10 cellular contexts compared by ENCODE assay signal in the genomic region with DNA sequence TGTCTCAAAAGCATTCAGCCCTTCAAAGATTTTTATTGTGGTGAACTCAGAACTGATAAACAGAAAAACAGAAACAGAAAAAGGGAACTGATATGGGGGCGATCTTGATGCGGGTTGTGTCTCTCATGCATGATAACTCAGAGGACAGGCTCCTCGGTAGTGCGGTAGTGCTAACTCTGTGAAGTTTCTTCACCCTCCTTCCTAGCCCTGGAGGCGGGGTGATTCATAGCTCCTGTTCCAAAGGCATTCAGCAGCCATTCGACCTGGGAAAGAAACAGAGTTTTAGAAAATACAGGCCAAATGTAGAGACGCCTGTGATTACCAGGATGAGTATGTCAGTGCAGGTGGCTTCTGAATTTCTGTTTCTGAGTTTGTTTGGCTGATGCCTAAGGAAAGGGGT. TPM values are rescaled to one million over a fixed set of nuclear protein-coding genes. Genes with fewer than 3 reads are reported as not detected.
A peak's percentile ranks its signal among the peaks of the same experiment; 100 is the strongest.
DNase-seq lines count a peak whose midpoint lies in the region; ATAC-seq and TF ChIP-seq lines count a peak whose summit lies in the region.
"Had no signal": no experiment of that assay in that cellular context is flagged by ENCODE, and none has a peak within 500 bp of the region (broad histone marks: within the 10 kb centered on the region; RNA-seq: fewer than 3 reads in every experiment).

No MANE protein-coding gene starts in this region.

- no peak for TF ChIP-seq EP300 in ovary (IDR thresholded peaks at IDR 0.05)

- H3K4me1 ChIP-seq in breast epithelium, result peaks cover 0 to 9% of the 10 kb centered on the region in 2 donors
- H3K4me1 ChIP-seq in ovary (ENCODE audit: insufficient read depth), result peaks cover 6% of the 10 kb centered on the region

- WGBS in ovary, 3 donors, result 23 to 41% (median 27%) methylated on average over 7 of the region's 7 CpGs

- H3K4me3 ChIP-seq in breast epithelium, result peak overlapping the region in 2 of 3 donors; percentile 4 to 43
- no peak overlapping the region for H3K4me3 ChIP-seq in ovary
- H3K4me3 ChIP-seq: gastrocnemius medialis, right lobe of liver, SJSA1 had no signal

- no peak for TF ChIP-seq CTCF in breast epithelium (IDR thresholded peaks at IDR 0.05)
- TF ChIP-seq CTCF in ovary (IDR thresholded peaks at IDR 0.05), result no peak

- TF ChIP-seq POLR2A in breast epithelium (IDR thresholded peaks at IDR 0.05) (no peak), ovary (IDR thresholded peaks at IDR 0.05) (no peak)

- ATAC-seq in GM19351 (IDR thresholded peaks at IDR 0.05; ENCODE audit: unreplicated experiment) (peak; percentile 92), HG03103 (IDR thresholded peaks at IDR 0.05; ENCODE audit: low read depth, unreplicated experiment) (peak; percentile 73), left lobe of liver (no peak)
- ATAC-seq: gastrocnemius medialis, right lobe of liver had no signal

- intact Hi-C loops in breast epithelium (cut with DNase I; ENCODE audit: low total_unique reads) (loop anchor here (10.0 kb wide), 1 partner anchor 1101 kb away; no protein-coding TSS in a partner anchor), ovary (cut with DNase I) (loop anchor here in 2 of 4 donors (10.0 kb wide), 4 partner anchors 149 to 1491 kb away; no protein-coding TSS in a partner anchor)

- H3K36me3 ChIP-seq in breast epithelium (no peaks in the 10 kb centered on the region), ovary (no peaks in the 10 kb centered on the region)
- H3K36me3 ChIP-seq: gastrocnemius medialis, right lobe of liver, SJSA1 had no signal

- H3K9me3 ChIP-seq in breast epithelium, result no peaks in the 10 kb centered on the region
- H3K9me3 ChIP-seq in ovary, result no peaks in the 10 kb centered on the region
- H3K9me3 ChIP-seq: gastrocnemius medialis, right lobe of liver, SJSA1 had no signal

- H3K27me3 ChIP-seq in breast epithelium (no peaks in the 10 kb centered on the region), ovary (no peaks in the 10 kb centered on the region)
- H3K27me3 ChIP-seq: gastrocnemius medialis, right lobe of liver, SJSA1 had no signal

- H3K27ac ChIP-seq in breast epithelium, result peak overlapping the region; percentile 54 to 76
- no peak overlapping the region for H3K27ac ChIP-seq in ovary
- H3K27ac ChIP-seq: gastrocnemius medialis, right lobe of liver, SJSA1 had no signal

- DNase-seq in breast epithelium (ENCODE audit: low spot score in 2 of 2), result peak in 1 of 2 donors; percentile 62
- peak; percentile 31 for DNase-seq in stimulated activated CD4-positive, alpha-beta T cell treated with anti-CD3 and anti-CD28 coated beads, Interleukin-1b, Interleukin-23, amount 100 ng/mL, for 48 hours
- DNase-seq in ovary, result no peak
- no peak for DNase-seq in NCI-H1436 treated with DMSO at 0.1 percent for 48 hours (lab: John Stamatoyannopoulos, UW)
- no peak for DNase-seq in left lobe of liver (ENCODE audit: low spot score)
- DNase-seq: gastrocnemius medialis, right lobe of liver had no signal

RNA-seq across cellular contexts. Expression of a gene that starts 5.5 kb away (rescaled TPM):
- total RNA-seq in breast epithelium, result 10 to 100 TPM; 21.8 to 66.6 (median 37.0) TPM
- total RNA-seq in ovary, result 100 to 1,000 TPM in 3 of 7 donors, 10 to 100 TPM in 4; 61.5 to 196 (median 83.5) TPM
- polyA plus RNA-seq in ovary, result 10 to 100 TPM; 41.1 to 41.5 TPM
- total RNA-seq in left lobe of liver, result 44.0 TPM

Comparison
In these comparisons a context has a peak if more than half of its experiments do, and no peak if none do; other contexts are left out.
1. H3K27ac ChIP-seq: peak in breast epithelium (2 of 2); none in ovary (0 of 2).